Comparison of ENCODE assay signal across 16 cellular contexts in the genomic region with DNA sequence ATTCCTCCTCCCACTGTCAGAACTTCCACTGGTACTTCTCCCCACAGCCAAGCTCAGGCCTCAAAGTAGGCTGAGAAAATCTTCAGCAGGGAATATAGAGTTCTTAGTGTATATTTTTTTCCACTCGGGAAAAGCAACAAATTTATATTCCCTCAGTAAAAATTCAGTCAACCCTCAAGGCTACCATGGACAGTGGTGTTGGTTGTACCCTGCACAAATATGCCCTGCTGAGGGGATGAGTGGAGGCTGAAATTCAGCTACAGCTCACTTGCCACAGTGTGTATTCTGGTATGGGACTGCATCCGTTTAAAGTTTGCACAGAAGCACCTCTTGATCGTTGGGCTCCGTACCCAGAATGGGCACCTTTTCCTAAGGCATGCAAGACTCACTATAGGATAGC.
"Had no signal": no experiment of that assay in that cellular context is flagged by ENCODE, and none has a peak within 500 bp of the region (broad histone marks: within the 10 kb centered on the region; RNA-seq: fewer than 3 reads in every experiment).

No MANE protein-coding gene starts in this region.

- H3K27ac ChIP-seq: ascending aorta, dorsolateral prefrontal cortex, esophagus muscularis mucosa, lower lobe of right lung, ovary, tibial nerve had no signal

- H3K9me3 ChIP-seq: ascending aorta, esophagus muscularis mucosa, lower lobe of right lung, ovary, tibial nerve had no signal

- H3K4me3 ChIP-seq: ascending aorta, dorsolateral prefrontal cortex, esophagus muscularis mucosa, lower lobe of right lung, ovary, tibial nerve had no signal

- DNase-seq: activated CD4-positive, alpha-beta T cell treated with anti-CD3 and anti-CD28 coated beads for 1 hour; activated CD4-positive, alpha-beta T cell treated with anti-CD3 and anti-CD28 coated beads, Interleukin-2, amount 50 U/mL, for 4 hours; activated naive CD4-positive, alpha-beta T cell treated with anti-CD3 and anti-CD28 coated beads for 36 hours; activated naive CD8-positive, alpha-beta T cell treated with anti-CD3 and anti-CD28 coated beads, Interleukin-2, amount 50 U/mL, for 24 hours; dorsolateral prefrontal cortex; lower lobe of right lung; midbrain; ovary; stimulated activated CD4-positive, alpha-beta T cell treated with anti-CD3 and anti-CD28 coated beads, Interleukin-15, amount 100 ng/mL, for 24 hours; stimulated activated CD4-positive, alpha-beta T cell treated with anti-CD3 and anti-CD28 coated beads, Interleukin-4, amount 100 ng/mL, for 1 hour; stimulated activated naive B cell treated with anti-CD40 and anti-IgM and Interleukin-4, amounts not matched to agents 10 μg/mL and 1 μg/mL and 100 μg/mL, for 72 hours; T-helper 1 cell; T1000 had no signal

- ATAC-seq: activated naive CD8-positive, alpha-beta T cell treated with anti-CD3 and anti-CD28 coated beads, Interleukin-2, amount 50 U/mL, for 24 hours; stimulated activated naive B cell treated with anti-CD40 and anti-IgM and Interleukin-4, amounts not matched to agents 10 μg/mL and 1 μg/mL and 100 μg/mL, for 72 hours had no signal

- H3K27me3 ChIP-seq: ascending aorta, esophagus muscularis mucosa, ovary, tibial nerve had no signal

- H3K36me3 ChIP-seq: ascending aorta, esophagus muscularis mucosa, lower lobe of right lung, ovary, tibial nerve had no signal
